Comparison of ENCODE assay signal across 8 cellular contexts in the genomic region with DNA sequence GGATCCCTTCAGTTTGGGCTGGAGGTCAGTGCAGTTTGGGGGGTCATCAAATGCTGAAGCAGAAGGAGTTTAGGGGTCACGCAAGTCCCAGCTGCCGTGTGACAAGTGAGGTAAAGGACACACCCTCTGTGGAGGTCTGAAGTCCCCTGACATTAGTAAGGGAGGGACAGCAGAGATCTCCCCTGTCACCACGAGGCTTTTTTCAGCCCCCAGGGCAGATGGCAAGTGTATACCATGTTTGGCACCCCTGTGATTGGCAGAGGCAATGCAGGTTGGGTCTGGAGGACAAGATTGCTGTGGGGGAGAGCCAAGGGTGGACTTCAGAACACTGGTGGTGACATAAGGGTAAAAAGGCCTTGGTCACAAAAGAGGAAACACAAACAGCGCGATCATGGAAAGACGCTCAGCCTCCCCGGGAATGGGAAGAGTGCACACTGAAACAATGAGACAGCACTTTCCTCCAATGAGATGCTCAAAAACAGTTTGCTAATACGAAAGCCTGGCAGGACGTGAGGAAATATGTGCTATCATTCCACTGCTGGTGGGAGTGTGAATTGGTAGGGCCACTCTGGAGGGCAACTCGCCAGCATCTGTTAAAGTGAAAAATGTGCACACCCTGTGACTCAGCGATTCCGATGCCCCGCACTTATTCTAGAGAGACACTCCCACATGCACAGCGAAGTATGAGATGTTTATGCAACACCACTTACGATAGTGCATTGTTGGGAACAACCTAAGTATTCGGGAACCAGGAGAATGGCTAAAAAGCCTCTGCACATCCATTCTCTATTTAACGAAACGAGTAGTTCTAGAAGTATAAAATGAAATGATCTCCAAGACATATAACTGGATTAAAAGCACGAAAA. TPM values are rescaled to one million over a fixed set of nuclear protein-coding genes. Genes with fewer than 3 reads are reported as not detected.
DNase-seq lines count a peak whose midpoint lies in the region; ATAC-seq and TF ChIP-seq lines count a peak whose summit lies in the region.

No MANE protein-coding gene starts in this region.

- RAD21 ChIA-PET in HCT116 (lab: Charles Lee; ENCODE audit: low non-redundant PET in 1 of 2, low total read pairs in 2 of 2, uncharacterized antibody in 2 of 2, unreplicated experiment in 2 of 2) = no interaction called here

- no peaks in the 10 kb centered on the region for H3K36me3 Mint-ChIP-seq in chondrocyte (ENCODE audit: low read depth)

- H3K4me1 ChIP-seq in HCT116 (ENCODE audit: control insufficient read depth in 1 of 2, insufficient read depth in 2 of 2, low read length in 2 of 2) = peaks cover 21 to 33% of the 10 kb centered on the region in 2 experiments

- no peaks in the 10 kb centered on the region for H3K79me2 ChIP-seq in HCT116 (ENCODE audit: insufficient read depth, low read length)

- H3K4me3 ChIP-seq in HCT116 (replicated peaks in 1 of 2; ENCODE audit: low read depth in 1 of 2, low read length in 2 of 2) = peak overlapping the region; percentile 24 to 29
- H3K4me3 ChIP-seq in lower leg skin (ENCODE audit: low read depth, poor library complexity, severe bottlenecking) = no peak overlapping the region

- no peaks in the 10 kb centered on the region for H4K20me1 ChIP-seq in HCT116 (ENCODE audit: insufficient read depth)

- H3K9me3 ChIP-seq in HCT116 (ENCODE audit: control insufficient read depth in 1 of 2, insufficient read depth in 1 of 2, low read depth in 1 of 2, low read length in 2 of 2) = no peaks in the 10 kb centered on the region

- H3K27me3 Mint-ChIP-seq in chondrocyte (ENCODE audit: low read depth) = no peaks in the 10 kb centered on the region

- ATAC-seq in HCT116 (peak; percentile 85), GM19328 (IDR thresholded peaks at IDR 0.05; ENCODE audit: unreplicated experiment) (no peak)

- no peaks in the 10 kb centered on the region for H3K9me3 Mint-ChIP-seq in chondrocyte (ENCODE audit: low read depth)

- BruUV-seq in HCT116 (replicated peaks; lab: Mats Ljungman, UMichigan) = no TSS peak

- TF ChIP-seq RAD21 in HCT116 (IDR thresholded peaks at IDR 0.05; ENCODE audit: low read depth) = no peak

- peak overlapping the region; percentile 70 for H2AFZ ChIP-seq in HCT116 (ENCODE audit: low read depth, low read length, poor library complexity, severe bottlenecking)

- no peak for TF ChIP-seq CTCF in 22Rv1 (IDR thresholded peaks at IDR 0.05)
- no peak for TF ChIP-seq CTCF in HCT116 (IDR thresholded peaks at IDR 0.05 in 2 of 3, conservative IDR thresholded peaks at IDR 0.05 in 1 of 3; ENCODE audit: borderline replicate concordance in 1 of 3, insufficient read depth in 1 of 3, low read depth in 2 of 3, low read length in 2 of 3)
- no peak for TF ChIP-seq CTCF in chondrocyte (IDR thresholded peaks at IDR 0.05)
- TF ChIP-seq CTCF in lower leg skin (IDR thresholded peaks at IDR 0.05) = no peak

- H3K4me3 Mint-ChIP-seq in chondrocyte (ENCODE audit: unreplicated experiment) = peak overlapping the region; percentile 50

- DNase-seq in HCT116 (ENCODE audit: low read depth, low spot score) (peak; percentile 76), SW480 (ENCODE audit: low spot score) (peak; percentile 96), chondrocyte (ENCODE audit: low spot score) (no peak), lower leg skin (ENCODE audit: low spot score in 2 of 2) (peak; percentile 91 to 97), cortex of kidney (lab: John Stamatoyannopoulos, UW) (no peak)
- DNase-seq in stimulated activated CD8-positive, alpha-beta memory T cell treated with anti-CD3 and anti-CD28 coated beads, Interleukin-7, amount 100 ng/mL, for 4 hours (ENCODE audit: low read depth in 2 of 2) = peak; percentile 54 to 55

- peak overlapping the region; percentile 93 for H3K27ac Mint-ChIP-seq in chondrocyte (ENCODE audit: unreplicated experiment)

- peak overlapping the region; percentile 72 for H3K27ac ChIP-seq in 22Rv1
- H3K27ac ChIP-seq in HCT116 (ENCODE audit: low read depth, low read length) = peak overlapping the region; percentile 76

- 20 to 21% methylated on average over 19 of the region's 19 CpGs for WGBS in lower leg skin, 2 donors

- H3K36me3 ChIP-seq in HCT116 (ENCODE audit: control insufficient read depth in 1 of 2, insufficient read depth in 2 of 2, low read length in 2 of 2) = no peaks in the 10 kb centered on the region

- peak overlapping the region; percentile 76 for H3K4me2 ChIP-seq in HCT116 (ENCODE audit: low read length)

- TF ChIP-seq POLR2A in HCT116 (IDR thresholded peaks at IDR 0.05; ENCODE audit: borderline replicate concordance, extremely low read depth, insufficient read depth, insufficient read length) = no peak
- TF ChIP-seq POLR2A in lower leg skin (IDR thresholded peaks at IDR 0.05) = no peak

- POLR2A ChIA-PET in HCT116 (lab: Charles Lee) = no interaction called here

- intact Hi-C loops in HCT116 (cut with micrococcal nuclease) = loop anchor here (2.0 kb wide), 1 partner anchor 40 kb away; the partner anchor contains the start of gene VAMP1
- intact Hi-C loops in lower leg skin (cut with DNase I; ENCODE audit: low total_unique reads) = no loop called here

- CTCF ChIA-PET in HCT116 (lab: Charles Lee) = no interaction called here

- no peaks in the 10 kb centered on the region for H3K9me2 ChIP-seq in HCT116 (ENCODE audit: insufficient read depth)

- peaks cover 20% of the 10 kb centered on the region for H3K4me1 Mint-ChIP-seq in chondrocyte (ENCODE audit: low read depth)

- H3K27me3 ChIP-seq in HCT116 (ENCODE audit: insufficient read depth, low read length) = no peaks in the 10 kb centered on the region

- peak overlapping the region; percentile 48 for H3K9ac ChIP-seq in HCT116 (ENCODE audit: low read length)

TF ChIP-seq in HCT116, 20 proteins besides CTCF, POLR2A, EP300 and RAD21 (continues in another document):
- TF ChIP-seq CEBPB (IDR thresholded peaks at IDR 0.05; ENCODE audit: low read depth) = peak; percentile 79; the same call in 1 of the 2 replicates
- TF ChIP-seq EGR1 (IDR thresholded peaks at IDR 0.05; ENCODE audit: low read depth) = peak; percentile 70
- TF ChIP-seq ELF1 (IDR thresholded peaks at IDR 0.05; ENCODE audit: borderline replicate concordance, low read depth) = no peak
- TF ChIP-seq SP1 (IDR thresholded peaks at IDR 0.05; ENCODE audit: low read depth) = peak; percentile 59
- TF ChIP-seq, protein P1, sequence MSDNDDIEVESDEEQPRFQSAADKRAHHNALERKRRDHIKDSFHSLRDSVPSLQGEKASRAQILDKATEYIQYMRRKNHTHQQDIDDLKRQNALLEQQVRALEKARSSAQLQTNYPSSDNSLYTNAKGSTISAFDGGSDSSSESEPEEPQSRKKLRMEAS (IDR thresholded peaks at IDR 0.05) = peak; percentile 74
- TF ChIP-seq FOSL1 (IDR thresholded peaks at IDR 0.05; ENCODE audit: low read depth) = peak; percentile 80
- no peak for TF ChIP-seq SRF (IDR thresholded peaks at IDR 0.05; ENCODE audit: low read depth)
- TF ChIP-seq CBX3 (IDR thresholded peaks at IDR 0.05; ENCODE audit: low read depth) = peak; percentile 69; the same call in 1 of the 2 replicates
- TF ChIP-seq REST (IDR thresholded peaks at IDR 0.05; ENCODE audit: low read depth) = no peak
- TF ChIP-seq YY1 (IDR thresholded peaks at IDR 0.05; ENCODE audit: extremely low read depth, insufficient replicate concordance, low read depth, low read length) = no peak
- TF ChIP-seq JUND (IDR thresholded peaks at IDR 0.05) = peak; percentile 85
- no peak for TF ChIP-seq EZH2 (IDR thresholded peaks at IDR 0.05)
- no peak for TF ChIP-seq ZNF274 (IDR thresholded peaks at IDR 0.05; ENCODE audit: low read depth, low read length)
- TF ChIP-seq ZFX (IDR thresholded peaks at IDR 0.05) = no peak

RNA-seq across cellular contexts. Expression of gene CD27, which starts 14.4 kb away (rescaled TPM):
- 0.25 TPM for total RNA-seq in HCT116 (2021; ENCODE audit: unreplicated experiment)
- 0.13 and 0.27 TPM in 2 replicates for polyA plus RNA-seq in HCT116 (2012)
- total RNA-seq in chondrocyte = not detected in 3 replicates
- total RNA-seq in lower leg skin = under 1 TPM in 2 of 4 donors, not detected in 2; 0.16 to 0.89 TPM

RNA-seq across cellular contexts. Expression of gene TAPBPL, which starts 21.5 kb away (rescaled TPM):
- total RNA-seq in HCT116 (2021; ENCODE audit: unreplicated experiment) (0.54 TPM), chondrocyte (4.6 to 12.3 TPM (median 5.2 TPM) in 3 replicates), lower leg skin (10 to 100 TPM; 11.4 to 23.8 (median 17.6) TPM)
- polyA plus RNA-seq in HCT116 (2012) = 0.65 and 0.79 TPM in 2 replicates

RNA-seq across cellular contexts. Expression of gene VAMP1, which starts 40.1 kb away (rescaled TPM):
- total RNA-seq in HCT116 (2021; ENCODE audit: unreplicated experiment) = 12.1 TPM
- polyA plus RNA-seq in HCT116 (2012) = 11.2 and 13.0 TPM in 2 replicates
- total RNA-seq in chondrocyte = 5.3 to 6.1 TPM (median 5.3 TPM) in 3 replicates
- total RNA-seq in lower leg skin = 1 to 10 TPM; 2.1 to 6.6 (median 4.4) TPM

RNA-seq across cellular contexts. Expression of gene LTBR, which starts 46.4 kb away (rescaled TPM):
- total RNA-seq in HCT116 (2021; ENCODE audit: unreplicated experiment) (128 TPM), chondrocyte (11.8 to 46.5 TPM (median 41.1 TPM) in 3 replicates), lower leg skin (100 to 1,000 TPM; 174 to 298 (median 196) TPM)
- polyA plus RNA-seq in HCT116 (2012) = 91.2 and 100 TPM in 2 replicates

RNA-seq across cellular contexts. Expression of gene SCNN1A, which starts 55.0 kb away (rescaled TPM):
- total RNA-seq in HCT116 (2021; ENCODE audit: unreplicated experiment) (118 TPM), chondrocyte (0.87 to 2.6 TPM (median 1.9 TPM) in 3 replicates), lower leg skin (100 to 1,000 TPM in 3 of 4 donors, 10 to 100 TPM in 1; 74.6 to 139 (median 119) TPM)
- polyA plus RNA-seq in HCT116 (2012) = 150 and 159 TPM in 2 replicates

Comparison
In these comparisons a context has a peak if more than half of its experiments do, and no peak if none do; other contexts are left out.
1. DNase-seq: peak in HCT116 (single experiment), SW480 (single experiment), lower leg skin (2 of 2) and stimulated activated CD8-positive, alpha-beta memory T cell treated with anti-CD3 and anti-CD28 coated beads, Interleukin-7, amount 100 ng/mL, for 4 hours (2 of 2); none in chondrocyte (single experiment) and cortex of kidney (single experiment).